Comparison of ENCODE assay signal across 8 cellular contexts in genomic region chr21:29024474-29025327, GRCh38. TPM values are rescaled to one million over a fixed set of nuclear protein-coding genes. Genes with fewer than 3 reads are reported as not detected.
DNase-seq lines count a peak whose midpoint lies in the region; ATAC-seq and TF ChIP-seq lines count a peak whose summit lies in the region.

Gene USP16 (plus strand): TSS chr21:29024668. CDS start chr21:29027914, 3,246 bp downstream.

- DNase-seq in CD8-positive, alpha-beta memory T cell, result peak; percentile 89 to 97 (median 96)
- peak; percentile 99 for DNase-seq in HS-5 (ENCODE audit: low read depth)
- DNase-seq in NK-92 treated with Interleukin-12 subunit alpha and Interleukin-12 subunit beta, amount 100 ng/mL, for 24 hours (lab: John Stamatoyannopoulos, UW), result peak; percentile 94
- peak; percentile 99 for DNase-seq in activated CD8-positive, alpha-beta memory T cell treated with anti-CD3 and anti-CD28 coated beads for 24 hours
- peak; percentile 92 for DNase-seq in effector CD8-positive, alpha-beta T cell (lab: John Stamatoyannopoulos, UW)
- peak; percentile 96 for DNase-seq in lung (ENCODE audit: low spot score)
- DNase-seq in stimulated activated CD4-positive, alpha-beta T cell treated with anti-CD3 and anti-CD28 coated beads, TNF-alpha, amount 100 ng/mL, for 4 hours (ENCODE audit: low read depth in 3 of 3), result peak; percentile 85 to 89 (median 86)

- no peaks in the 10 kb centered on the region for H3K27me3 ChIP-seq in CD8-positive, alpha-beta memory T cell (ENCODE audit: insufficient read depth, low read length, poor library complexity, severe bottlenecking)
- H3K27me3 ChIP-seq in lung (ENCODE audit: control insufficient read depth, insufficient read depth), result no peaks in the 10 kb centered on the region

- H3K36me3 ChIP-seq in CD8-positive, alpha-beta memory T cell (ENCODE audit: insufficient read depth, low read length), result no peaks in the 10 kb centered on the region
- H3K36me3 ChIP-seq in lung (ENCODE audit: control insufficient read depth in 2 of 2, insufficient read depth in 2 of 2, low read length in 2 of 2), result no peaks in the 10 kb centered on the region

- H3K9me3 ChIP-seq in CD8-positive, alpha-beta memory T cell (ENCODE audit: low read length), result no peaks in the 10 kb centered on the region
- no peaks in the 10 kb centered on the region for H3K9me3 ChIP-seq in lung (ENCODE audit: control insufficient read depth in 2 of 2, insufficient read depth in 1 of 2, low read length in 1 of 2)

- CTCF ChIA-PET in CD8-positive, alpha-beta memory T cell (lab: Charles Lee), result interaction anchor here (1.7 to 2.1 kb wide), 3 partner anchors 19 to 32 kb away, joined by 5 to 14 read pairs (median 8); partner anchors contain the start of gene LTN1

- H3K27ac Mint-ChIP-seq in CD8-positive, alpha-beta memory T cell, result peak within 1 kb of the TSS; percentile 97 to 100 (median 99)

- WGBS in lung, 2 donors, result 0% methylated on average over 48 of the region's 48 CpGs

- ATAC-seq in GM19468 (IDR thresholded peaks at IDR 0.05; ENCODE audit: extremely low read depth, unreplicated experiment) (peak; percentile 90), lung (ENCODE audit: insufficient read depth, low FRiP score) (peak; percentile 97)

- POLR2A ChIA-PET in CD8-positive, alpha-beta memory T cell (lab: Charles Lee), result interaction anchor here (0.5 to 4.8 kb wide), 11 partner anchors 16 to 69 kb away, joined by 3 to 108 read pairs (median 4); partner anchors contain the start of genes CCT8 and LTN1

- peaks cover 50 to 73% (median 72%) of the 10 kb centered on the region in 3 donors for H3K4me1 Mint-ChIP-seq in CD8-positive, alpha-beta memory T cell

- no peak for TF ChIP-seq CTCF in lung (IDR thresholded peaks at IDR 0.05; ENCODE audit: control extremely low read depth, extremely low read depth)

- peaks cover 0 to 3% of the 10 kb centered on the region in 2 donors for H3K27me3 Mint-ChIP-seq in CD8-positive, alpha-beta memory T cell

- H3K27ac ChIP-seq in CD8-positive, alpha-beta memory T cell (ENCODE audit: low read depth, low read length), result peak within 1 kb of the TSS; percentile 99
- H3K27ac ChIP-seq in lung (ENCODE audit: low read depth in 1 of 2, low read length in 1 of 2), result peak within 1 kb of the TSS; percentile 100

- H3K36me3 Mint-ChIP-seq in CD8-positive, alpha-beta memory T cell, result peaks cover 0 to 29% (median 9%) of the 10 kb centered on the region in 3 donors

- H3K4me3 Mint-ChIP-seq in CD8-positive, alpha-beta memory T cell, result peak within 1 kb of the TSS; percentile 91 to 99 (median 97)

- peaks cover 54% of the 10 kb centered on the region for H3K4me1 ChIP-seq in CD8-positive, alpha-beta memory T cell (ENCODE audit: insufficient read depth, low read length)
- H3K4me1 ChIP-seq in lung (ENCODE audit: control insufficient read depth in 2 of 2, insufficient read depth in 2 of 2, low read length in 2 of 2), result peaks cover 3 to 5% of the 10 kb centered on the region in 2 donors

- H3K4me3 ChIP-seq in CD8-positive, alpha-beta memory T cell (ENCODE audit: low read length), result peak within 1 kb of the TSS; percentile 94
- peak within 1 kb of the TSS; percentile 82 for H3K4me3 ChIP-seq in lung

- H3K9me3 Mint-ChIP-seq in CD8-positive, alpha-beta memory T cell, result no peaks in the 10 kb centered on the region

RNA-seq across cellular contexts. Expression of gene USP16, which starts in this region (rescaled TPM):
- total RNA-seq in CD8-positive, alpha-beta memory T cell, result 10 to 100 TPM; 55.7 to 55.9 TPM
- polyA plus RNA-seq in CD8-positive, alpha-beta memory T cell, result 32.5 TPM
- total RNA-seq in lung, result 10 to 100 TPM; 33.2 to 42.3 TPM
- 10 to 100 TPM; 22.7 to 23.9 TPM for polyA plus RNA-seq in lung

Comparison
In these comparisons a context has a peak if more than half of its experiments do, and no peak if none do; other contexts are left out.
1. Peak in every context shown above with its lines: DNase-seq, ATAC-seq, H3K4me3 ChIP-seq and H3K27ac ChIP-seq.